Comparison of ENCODE assay signal across 19 cellular contexts in genomic region chr17:69602969-69603368, GRCh38.
DNase-seq lines count a peak whose midpoint lies in the region; ATAC-seq and TF ChIP-seq lines count a peak whose summit lies in the region.
"Had no signal": no experiment of that assay in that cellular context is flagged by ENCODE, and none has a peak within 500 bp of the region (broad histone marks: within the 10 kb centered on the region; RNA-seq: fewer than 3 reads in every experiment).

No MANE protein-coding gene starts in this region.

- peaks cover 6 to 7% of the 10 kb centered on the region in 2 donors for H3K27me3 Mint-ChIP-seq in stimulated activated naive B cell treated with anti-CD40 and anti-IgM and Interleukin-4, amounts not matched to agents 10 μg/mL and 1 μg/mL and 100 μg/mL, for 72 hours
- no peaks in the 10 kb centered on the region for H3K27me3 Mint-ChIP-seq in neural progenitor cell (ENCODE audit: insufficient read depth, low read depth)
- H3K27me3 Mint-ChIP-seq: progenitor cell of endocrine pancreas had no signal

- H3K9me2 ChIP-seq in Karpas-422 (replicated peaks; ENCODE audit: insufficient read depth, low read length) = no peaks in the 10 kb centered on the region

- peaks cover 7 to 25% of the 10 kb centered on the region in 2 donors for H3K4me1 Mint-ChIP-seq in stimulated activated naive B cell treated with anti-CD40 and anti-IgM and Interleukin-4, amounts not matched to agents 10 μg/mL and 1 μg/mL and 100 μg/mL, for 72 hours
- peaks cover 9% of the 10 kb centered on the region for H3K4me1 Mint-ChIP-seq in neural progenitor cell

- H3K9me3 ChIP-seq in DND-41 (ENCODE audit: insufficient read depth, low read length, severe bottlenecking) (no peaks in the 10 kb centered on the region), Karpas-422 (ENCODE audit: low read length) (no peaks in the 10 kb centered on the region), neural progenitor cell (ENCODE audit: low read depth) (no peaks in the 10 kb centered on the region)
- H3K9me3 ChIP-seq: colonic mucosa, left lung, thyroid gland had no signal

- H3K4me2 ChIP-seq in DND-41 (ENCODE audit: insufficient read depth, low read length) (no peak overlapping the region), Karpas-422 (ENCODE audit: low read depth, low read length, poor library complexity, severe bottlenecking) (no peak overlapping the region), neural progenitor cell (no peak overlapping the region)

- H3K4me1 ChIP-seq in DND-41 (ENCODE audit: insufficient read depth, low read length) (peaks cover 18% of the 10 kb centered on the region), Karpas-422 (ENCODE audit: low read length) (peaks cover 23% of the 10 kb centered on the region), neural progenitor cell (peaks cover 7% of the 10 kb centered on the region)
- H3K4me1 ChIP-seq: colonic mucosa had no signal

- H3K4me3 ChIP-seq in DND-41 (ENCODE audit: low read depth in 1 of 2, low read length in 2 of 2) = no peak overlapping the region
- no peak overlapping the region for H3K4me3 ChIP-seq in Karpas-422 (ENCODE audit: low read length)
- no peak overlapping the region for H3K4me3 ChIP-seq in astrocyte of the cerebellum (ENCODE audit: low read depth, low read length)
- H3K4me3 ChIP-seq in neural progenitor cell = no peak overlapping the region
- H3K4me3 ChIP-seq: colonic mucosa, left lung, thyroid gland had no signal

- peaks cover 3% of the 10 kb centered on the region for H3K27me3 ChIP-seq in DND-41 (ENCODE audit: insufficient read depth, low read length, poor library complexity)
- H3K27me3 ChIP-seq in Karpas-422 (ENCODE audit: low read length) = no peaks in the 10 kb centered on the region
- H3K27me3 ChIP-seq in neural progenitor cell = no peaks in the 10 kb centered on the region
- H3K27me3 ChIP-seq: colonic mucosa, left lung, thyroid gland had no signal

- no peaks in the 10 kb centered on the region for H3F3A ChIP-seq in neural progenitor cell (ENCODE audit: low read depth)

- TF ChIP-seq CTCF in DND-41 (IDR thresholded peaks at IDR 0.05; ENCODE audit: borderline replicate concordance, extremely low read depth, low read length, poor library complexity, severe bottlenecking) = no peak
- no peak for TF ChIP-seq CTCF in astrocyte of the cerebellum (IDR thresholded peaks at IDR 0.05; ENCODE audit: low read depth, low read length, missing control alignments)
- no peak for TF ChIP-seq CTCF in neural progenitor cell (IDR thresholded peaks at IDR 0.05)

- no peak overlapping the region for H3K9ac ChIP-seq in DND-41 (ENCODE audit: low read depth, low read length)
- H3K9ac ChIP-seq in Karpas-422 (ENCODE audit: low read length) = no peak overlapping the region
- no peak overlapping the region for H3K9ac ChIP-seq in neural progenitor cell

- H4K20me1 ChIP-seq in DND-41 (ENCODE audit: insufficient read depth, low read length) = no peaks in the 10 kb centered on the region
- H4K20me1 ChIP-seq in Karpas-422 (ENCODE audit: insufficient read depth, low read depth, low read length) = no peaks in the 10 kb centered on the region
- H4K20me1 ChIP-seq in neural progenitor cell (ENCODE audit: low read depth) = no peaks in the 10 kb centered on the region

- no peak overlapping the region for H3K27ac ChIP-seq in DND-41 (ENCODE audit: low read length)
- H3K27ac ChIP-seq in Karpas-422 (ENCODE audit: low read length) = no peak overlapping the region
- no peak overlapping the region for H3K27ac ChIP-seq in neural progenitor cell
- H3K27ac ChIP-seq: colonic mucosa, left lung, thyroid gland had no signal

- H3K4me3 Mint-ChIP-seq in stimulated activated naive B cell treated with anti-CD40 and anti-IgM and Interleukin-4, amounts not matched to agents 10 μg/mL and 1 μg/mL and 100 μg/mL, for 72 hours = no peak overlapping the region
- no peak overlapping the region for H3K4me3 Mint-ChIP-seq in neural progenitor cell
- H3K4me3 Mint-ChIP-seq: brain, endodermal cell had no signal

- H3K36me3 ChIP-seq in DND-41 (ENCODE audit: insufficient read depth, low read length) (no peaks in the 10 kb centered on the region), Karpas-422 (ENCODE audit: insufficient read depth, low read length) (no peaks in the 10 kb centered on the region), neural progenitor cell (no peaks in the 10 kb centered on the region)
- H3K36me3 ChIP-seq: colonic mucosa, left lung, thyroid gland had no signal

- ATAC-seq in DND-41 (ENCODE audit: insufficient read depth, low read depth) = peak; percentile 94
- ATAC-seq in stimulated activated naive B cell treated with anti-CD40 and anti-IgM and Interleukin-4, amounts not matched to agents 10 μg/mL and 1 μg/mL and 100 μg/mL, for 72 hours (replicated peaks) = peak; percentile 48 to 55
- ATAC-seq: left lung had no signal

- H3K79me2 ChIP-seq in DND-41 (ENCODE audit: insufficient read depth, low read length) (no peaks in the 10 kb centered on the region), Karpas-422 (ENCODE audit: low read length) (no peaks in the 10 kb centered on the region), neural progenitor cell (ENCODE audit: low read depth) (no peaks in the 10 kb centered on the region)

- no peaks in the 10 kb centered on the region for H3K36me3 Mint-ChIP-seq in stimulated activated naive B cell treated with anti-CD40 and anti-IgM and Interleukin-4, amounts not matched to agents 10 μg/mL and 1 μg/mL and 100 μg/mL, for 72 hours
- no peaks in the 10 kb centered on the region for H3K36me3 Mint-ChIP-seq in neural progenitor cell
- H3K36me3 Mint-ChIP-seq: brain had no signal

- DNase-seq in DND-41 (peak; percentile 44), Karpas-422 (peak; percentile 37), astrocyte of the cerebellum (ENCODE audit: low read depth) (peak; percentile 28), medulla oblongata (ENCODE audit: extremely low spot score) (no peak), neural progenitor cell (ENCODE audit: low spot score) (no peak), hepatic stellate cell (ENCODE audit: low spot score) (no peak)
- no peak for DNase-seq in stimulated activated naive B cell treated with anti-CD40 and anti-IgM and Interleukin-4, amounts not matched to agents 10 μg/mL and 1 μg/mL and 100 μg/mL, for 72 hours
- DNase-seq: activated gamma-delta T cell treated with Interleukin-2 at 50 U/mL for 16 hours, colonic mucosa, endodermal cell, H7, left lung, NCI-H1105 treated with DMSO at 0.1 percent for 48 hours, NCI-H2107, NCI-H524, SW 1271, thyroid gland had no signal

- no peak overlapping the region for H2AFZ ChIP-seq in DND-41 (ENCODE audit: low read depth, low read length)
- no peak overlapping the region for H2AFZ ChIP-seq in Karpas-422 (ENCODE audit: low read length)
- no peak overlapping the region for H2AFZ ChIP-seq in neural progenitor cell (replicated peaks)

- in situ Hi-C loops in astrocyte of the cerebellum (cut with HindIII; ENCODE audit: low sequenced_read_pairs) = no loop called here

- H3K9me3 Mint-ChIP-seq in stimulated activated naive B cell treated with anti-CD40 and anti-IgM and Interleukin-4, amounts not matched to agents 10 μg/mL and 1 μg/mL and 100 μg/mL, for 72 hours = no peaks in the 10 kb centered on the region
- H3K9me3 Mint-ChIP-seq in neural progenitor cell = no peaks in the 10 kb centered on the region
- H3K9me3 Mint-ChIP-seq: brain, endodermal cell had no signal

- no peak overlapping the region for H3K27ac Mint-ChIP-seq in stimulated activated naive B cell treated with anti-CD40 and anti-IgM and Interleukin-4, amounts not matched to agents 10 μg/mL and 1 μg/mL and 100 μg/mL, for 72 hours
- H3K27ac Mint-ChIP-seq in neural progenitor cell = no peak overlapping the region
- H3K27ac Mint-ChIP-seq: endodermal cell, progenitor cell of endocrine pancreas had no signal

Comparison
In these comparisons a context has a peak if more than half of its experiments do, and no peak if none do; other contexts are left out.
1. DNase-seq: peak in DND-41 (single experiment), Karpas-422 (single experiment) and astrocyte of the cerebellum (single experiment); none in stimulated activated naive B cell treated with anti-CD40 and anti-IgM and Interleukin-4, amounts not matched to agents 10 μg/mL and 1 μg/mL and 100 μg/mL, for 72 hours (single experiment), medulla oblongata (single experiment), neural progenitor cell (single experiment) and hepatic stellate cell (single experiment).